18 cellular contexts compared by ENCODE assay signal in the genomic region with DNA sequence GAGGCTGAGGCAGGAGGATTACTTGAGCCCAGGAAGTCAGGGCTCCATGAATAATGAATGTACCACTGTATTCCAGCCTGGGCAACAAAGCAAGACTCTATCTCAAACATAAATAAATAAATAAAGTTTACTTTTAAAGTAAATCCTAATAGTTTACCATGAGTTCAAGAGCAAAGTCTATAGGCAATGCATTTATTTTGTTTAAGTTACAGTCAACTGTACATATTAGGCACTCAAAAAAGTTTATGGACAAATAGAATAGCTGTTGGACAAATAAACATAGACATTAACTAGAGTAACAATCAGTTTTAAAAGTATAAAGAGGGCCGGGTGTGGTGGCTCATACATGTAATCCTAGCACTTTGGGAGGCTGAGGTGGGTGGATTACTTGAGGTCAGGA. TPM values are rescaled to one million over a fixed set of nuclear protein-coding genes. Genes with fewer than 3 reads are reported as not detected.
A peak's percentile ranks its signal among the peaks of the same experiment; 100 is the strongest.
DNase-seq lines count a peak whose midpoint lies in the region; ATAC-seq and TF ChIP-seq lines count a peak whose summit lies in the region.
"Had no signal": no experiment of that assay in that cellular context is flagged by ENCODE, and none has a peak within 500 bp of the region (broad histone marks: within the 10 kb centered on the region; RNA-seq: fewer than 3 reads in every experiment).

No MANE protein-coding gene starts in this region.

- H3K27ac Mint-ChIP-seq in MCF 10A (ENCODE audit: low read depth, unreplicated experiment) = peak overlapping the region; percentile 64
- H3K27ac Mint-ChIP-seq: GM23338 had no signal

- H3K27me3 Mint-ChIP-seq in MCF 10A (ENCODE audit: insufficient read depth, unreplicated experiment) = no peaks in the 10 kb centered on the region
- H3K27me3 Mint-ChIP-seq: CD4-positive, alpha-beta memory T cell had no signal

- H3K27me3 ChIP-seq in mammary epithelial cell (ENCODE audit: insufficient read depth, low read length) (no peaks in the 10 kb centered on the region), KMS-11 (ENCODE audit: insufficient read depth, low read depth) (no peaks in the 10 kb centered on the region), psoas muscle (ENCODE audit: insufficient read depth in 3 of 3, low read length in 2 of 3) (no peaks in the 10 kb centered on the region)
- H3K27me3 ChIP-seq: BE2C had no signal

- H3K9ac ChIP-seq in mammary epithelial cell (ENCODE audit: insufficient read depth, low read length) (no peak overlapping the region), KMS-11 (no peak overlapping the region)

- WGBS in mammary epithelial cell (ENCODE audit: low coverage, missing lambda C conversion rate) = 100% methylated on average over 1 of the region's 1 CpG
- WGBS in psoas muscle, 3 donors = 52 to 67% (median 57%) methylated on average over 1 of the region's 1 CpG

- H3K36me3 ChIP-seq in mammary epithelial cell (ENCODE audit: insufficient read depth, low read length) (no peaks in the 10 kb centered on the region), KMS-11 (ENCODE audit: insufficient read depth) (no peaks in the 10 kb centered on the region), psoas muscle (ENCODE audit: insufficient read depth in 1 of 2, low read depth in 1 of 2) (peaks cover 0 to 1% of the 10 kb centered on the region in 2 donors)
- H3K36me3 ChIP-seq: BE2C had no signal

- in situ Hi-C loops in mammary epithelial cell (cut with MboI; ENCODE audit: low sequenced_read_pairs in 2 of 2) (no loop called here), ACHN (cut with HindIII; ENCODE audit: low pct_ligation_motif_present, low pct_unique_long_range_greater_than_20kb, low sequenced_read_pairs) (no loop called here)

- H3K27ac ChIP-seq in mammary epithelial cell (ENCODE audit: insufficient read depth, low read depth, low read length) (no peak overlapping the region), KMS-11 (peak overlapping the region; percentile 64; the same call in 1 of the 2 replicates), psoas muscle (peak overlapping the region; percentile 39)

- H3K4me3 ChIP-seq in mammary epithelial cell (replicated peaks in 1 of 3; ENCODE audit: insufficient read depth in 1 of 3, low read depth in 2 of 3, low read length in 3 of 3) (no peak overlapping the region), KMS-11 (IDR thresholded peaks at IDR 0.05; ENCODE audit: insufficient read depth, low read depth, low read length) (no peak overlapping the region), psoas muscle (no peak overlapping the region)
- H3K4me3 ChIP-seq: GM23338 had no signal

- no peak for DNase-seq in MCF 10A (ENCODE audit: unreplicated experiment)
- DNase-seq in mammary epithelial cell = no peak
- no peak for DNase-seq in psoas muscle
- DNase-seq in 8988T = no peak
- DNase-seq in ACHN = no peak
- DNase-seq: AML-193; BE2C; C1 segment of cervical spinal cord; Calu3; CD4-positive, alpha-beta memory T cell; COR-L47; DMS79; GF-D8; H9 had no signal

- peaks cover 9% of the 10 kb centered on the region for H3K4me1 ChIP-seq in mammary epithelial cell (ENCODE audit: insufficient read depth, low read length)
- H3K4me1 ChIP-seq in KMS-11 (ENCODE audit: low read depth, poor library complexity, severe bottlenecking) = peaks cover 39% of the 10 kb centered on the region
- H3K4me1 ChIP-seq in psoas muscle = peaks cover 7% of the 10 kb centered on the region
- H3K4me1 ChIP-seq: BE2C had no signal

- CTCF ChIA-PET in MCF 10A (lab: Yijun Ruan, JAX) (interaction anchor here (0.6 to 1.3 kb wide), 4 partner anchors 12 to 250 kb away, joined by 3 to 6 read pairs (median 4); partner anchors contain the start of gene PTGES3L), mammary epithelial cell (lab: Charles Lee; ENCODE audit: low non-redundant PET) (interaction anchor here (0.6 kb wide), 1 partner anchor 381 kb away, joined by 5 read pairs; no protein-coding TSS in a partner anchor)

- dilution Hi-C loops in mammary epithelial cell (cut with HindIII; ENCODE audit: low sequenced_read_pairs) = no loop called here

- intact Hi-C loops in MCF 10A (cut with micrococcal nuclease) (no loop called here), mammary epithelial cell (cut with micrococcal nuclease) (no loop called here), psoas muscle (cut with DNase I) (no loop called here)

- TF ChIP-seq CTCF in MCF 10A (IDR thresholded peaks at IDR 0.05; ENCODE audit: unreplicated experiment) (no peak), mammary epithelial cell (conservative IDR thresholded peaks at IDR 0.05 in 1 of 2, IDR thresholded peaks at IDR 0.05 in 1 of 2; ENCODE audit: extremely low read depth in 1 of 2, insufficient read depth in 1 of 2, low read depth in 1 of 2, low read length in 2 of 2) (no peak), KMS-11 (conservative IDR thresholded peaks at IDR 0.05; ENCODE audit: low read depth, low read length) (no peak), psoas muscle (IDR thresholded peaks at IDR 0.05) (no peak)

- H3K4me2 ChIP-seq in mammary epithelial cell (ENCODE audit: insufficient read depth, low read depth, low read length) = no peak overlapping the region
- no peak overlapping the region; the same call in 1 of the 2 replicates for H3K4me2 ChIP-seq in KMS-11
- H3K4me2 ChIP-seq: GM23338 had no signal

- H4K20me1 ChIP-seq in mammary epithelial cell (ENCODE audit: insufficient read depth, low read length) = no peaks in the 10 kb centered on the region
- H4K20me1 ChIP-seq in KMS-11 (ENCODE audit: insufficient read depth) = no peaks in the 10 kb centered on the region

- BruUV-seq in MCF 10A (replicated peaks; lab: Mats Ljungman, UMichigan) (no TSS peak), mammary epithelial cell (replicated peaks; lab: Mats Ljungman, UMichigan) (no TSS peak)

- H3K4me1 Mint-ChIP-seq in MCF 10A (ENCODE audit: insufficient read depth, unreplicated experiment) = peaks cover 10% of the 10 kb centered on the region

- POLR2A ChIA-PET in MCF 10A (lab: Yijun Ruan, JAX) = interaction anchor here (0.7 to 2.1 kb wide), 5 partner anchors 11 to 156 kb away, joined by 3 to 15 read pairs (median 4); partner anchors contain the start of genes PTGES3L, RPL27 and RUNDC1

- no peak overlapping the region for H2AFZ ChIP-seq in mammary epithelial cell (ENCODE audit: low read depth, low read length)
- no peak overlapping the region for H2AFZ ChIP-seq in KMS-11 (ENCODE audit: low read depth)
- H2AFZ ChIP-seq: GM23338 had no signal

- H3K36me3 Mint-ChIP-seq in MCF 10A (ENCODE audit: insufficient read depth, unreplicated experiment) = peaks cover 14% of the 10 kb centered on the region

- no peaks in the 10 kb centered on the region for H3K9me3 Mint-ChIP-seq in MCF 10A (ENCODE audit: unreplicated experiment)

- H3K79me2 ChIP-seq in mammary epithelial cell (ENCODE audit: insufficient read depth, low read length) = peaks cover 13% of the 10 kb centered on the region
- peaks cover 13% of the 10 kb centered on the region for H3K79me2 ChIP-seq in KMS-11 (ENCODE audit: insufficient read depth, low read depth)

- no peak for ATAC-seq in psoas muscle
- ATAC-seq: GM23338, HCT116 had no signal

- H3K4me3 Mint-ChIP-seq in MCF 10A (ENCODE audit: unreplicated experiment) = no peak overlapping the region
- H3K4me3 Mint-ChIP-seq: CD4-positive, alpha-beta memory T cell; GM23338; H9 had no signal

- H3K9me3 ChIP-seq in mammary epithelial cell (replicated peaks; ENCODE audit: insufficient read depth, low read length) (no peaks in the 10 kb centered on the region), psoas muscle (no peaks in the 10 kb centered on the region)
- H3K9me3 ChIP-seq: BE2C had no signal

RNA-seq across cellular contexts. Expression of gene AARSD1, which starts 3.7 kb away (rescaled TPM):
- total RNA-seq in MCF 10A (2022) (48.9 and 79.9 TPM in 2 replicates), mammary epithelial cell (10 to 100 TPM; 15.7 to 53.0 TPM), psoas muscle (10 to 100 TPM; 29.7 to 54.6 (median 43.1) TPM)
- polyA plus RNA-seq in mammary epithelial cell (37.7 TPM), psoas muscle (10 to 100 TPM; 55.2 to 68.1 (median 55.3) TPM)
- 19.7 TPM for polyA minus RNA-seq in mammary epithelial cell

RNA-seq across cellular contexts. Expression of gene PTGES3L, which starts 12.0 kb away (rescaled TPM):
- total RNA-seq in MCF 10A (2022) (0.83 and 0.96 TPM in 2 replicates), mammary epithelial cell (1 to 10 TPM; 1.6 to 2.3 TPM), psoas muscle (10 to 100 TPM; 47.8 to 66.0 (median 55.3) TPM)
- polyA plus RNA-seq in mammary epithelial cell (0.40 TPM), psoas muscle (10 to 100 TPM; 43.7 to 59.5 (median 44.7) TPM)
- polyA minus RNA-seq in mammary epithelial cell = 3.2 TPM
- total RNA-seq: G401 had no signal

RNA-seq across cellular contexts. Expression of gene RUNDC1, which starts 12.4 kb away (rescaled TPM):
- total RNA-seq in MCF 10A (2022) = 13.4 and 14.2 TPM in 2 replicates
- total RNA-seq in mammary epithelial cell = 10 to 100 TPM; 14.5 to 16.2 TPM
- polyA plus RNA-seq in mammary epithelial cell = 12.6 TPM
- 12.5 TPM for polyA minus RNA-seq in mammary epithelial cell
- 10 to 100 TPM in 2 of 4 donors, 1 to 10 TPM in 2; 8.7 to 16.8 (median 12.8) TPM for total RNA-seq in psoas muscle
- polyA plus RNA-seq in psoas muscle = 10 to 100 TPM; 10.4 to 17.8 (median 10.6) TPM

RNA-seq across cellular contexts. Expression of gene RPL27, which starts 30.3 kb away (rescaled TPM):
- 970 and 1,226 TPM in 2 replicates for total RNA-seq in MCF 10A (2022)
- total RNA-seq in mammary epithelial cell = 1,000 to 10,000 TPM in 1 of 2 donors, 100 to 1,000 TPM in 1; 634 to 1,021 TPM
- polyA plus RNA-seq in mammary epithelial cell = 3,340 TPM
- 1,201 TPM for polyA minus RNA-seq in mammary epithelial cell
- total RNA-seq in psoas muscle = 1,000 to 10,000 TPM in 1 of 4 donors, 100 to 1,000 TPM in 3; 506 to 1,045 (median 824) TPM
- polyA plus RNA-seq in psoas muscle = 1,000 to 10,000 TPM; 2,533 to 3,118 (median 2,913) TPM

RNA-seq across cellular contexts. Expression of gene IFI35, which starts 38.7 kb away (rescaled TPM):
- 6.3 and 7.3 TPM in 2 replicates for total RNA-seq in MCF 10A (2022)
- 1 to 10 TPM; 6.7 to 7.3 TPM for total RNA-seq in mammary epithelial cell
- 8.3 TPM for polyA plus RNA-seq in mammary epithelial cell
- 12.2 TPM for polyA minus RNA-seq in mammary epithelial cell
- 1 to 10 TPM; 4.6 to 6.5 (median 6.2) TPM for total RNA-seq in psoas muscle
- 1 to 10 TPM; 4.2 to 7.8 (median 6.5) TPM for polyA plus RNA-seq in psoas muscle

Comparison
In these comparisons a context has a peak if more than half of its experiments do, and no peak if none do; other contexts are left out.
1. RNA of gene PTGES3L, which starts 12.0 kb away (total RNA-seq): 47.8 to 66.0 TPM in psoas muscle; 1.6 to 2.3 TPM in mammary epithelial cell and 0.83 to 0.96 TPM in MCF 10A; every median in the first group is over 10 times any median in the second.